12 cellular contexts compared by ENCODE assay signal in genomic region chr11:1890856-1891830, GRCh38. TPM values are rescaled to one million over a fixed set of nuclear protein-coding genes. Genes with fewer than 3 reads are reported as not detected.
DNase-seq lines count a peak whose midpoint lies in the region; TF ChIP-seq lines count a peak whose summit lies in the region.
"Had no signal": no experiment of that assay in that cellular context is flagged by ENCODE, and none has a peak within 500 bp of the region (broad histone marks: within the 10 kb centered on the region; RNA-seq: fewer than 3 reads in every experiment).

No MANE protein-coding gene starts in this region.

- H3K27me3 ChIP-seq in trophoblast cell (ENCODE audit: insufficient read depth, low read length): no peaks in the 10 kb centered on the region

- peaks cover 2% of the 10 kb centered on the region for H3K27me3 Mint-ChIP-seq in chondrocyte (ENCODE audit: low read depth)

- H2BK12ac ChIP-seq in trophoblast cell (ENCODE audit: low read length): no peak overlapping the region

- no peak for TF ChIP-seq CTCF in chondrocyte (IDR thresholded peaks at IDR 0.05)

- DNase-seq in Daoy (ENCODE audit: low read depth) (peak; percentile 26), chondrocyte (ENCODE audit: low spot score) (peak; percentile 83), trophoblast cell (no peak), C1 segment of cervical spinal cord (lab: John Stamatoyannopoulos, UW) (no peak), NCI-H524 (lab: John Stamatoyannopoulos, UW) (no peak), COLO829 (ENCODE audit: low spot score) (no peak)
- no peak for DNase-seq in effector CD4-positive, alpha-beta T cell
- DNase-seq: mesendoderm, NCI-H2081 had no signal

- H2BK5ac ChIP-seq in trophoblast cell (ENCODE audit: low read depth, low read length, poor library complexity): no peak overlapping the region

- H3K36me3 Mint-ChIP-seq in chondrocyte (ENCODE audit: low read depth): peaks cover 2% of the 10 kb centered on the region

- H3K79me1 ChIP-seq in trophoblast cell (ENCODE audit: low read length): no peaks in the 10 kb centered on the region

- H3K27ac ChIP-seq in trophoblast cell (ENCODE audit: low read depth, low read length): no peak overlapping the region

- H4K12ac ChIP-seq in trophoblast cell (ENCODE audit: low read depth, low read length): no peak overlapping the region

- H3K4me3 Mint-ChIP-seq in chondrocyte (ENCODE audit: unreplicated experiment): no peak overlapping the region
- H3K4me3 Mint-ChIP-seq: dendritic cell treated with granulocyte-macrophage colony-stimulating factor and Interleukin-4, amounts not matched to agents 40 ng/mL and 50 ng/mL, for 4 days had no signal

- H2AK5ac ChIP-seq in trophoblast cell (ENCODE audit: low read length): peak overlapping the region; percentile 9

- H3K9me3 ChIP-seq in trophoblast cell (ENCODE audit: insufficient read depth, low read depth, low read length): peaks cover 5% of the 10 kb centered on the region

- no peaks in the 10 kb centered on the region for H3K4me1 Mint-ChIP-seq in chondrocyte (ENCODE audit: low read depth)

- no peak overlapping the region for H3K14ac ChIP-seq in trophoblast cell (ENCODE audit: low read length)

- H3K79me2 ChIP-seq in trophoblast cell (ENCODE audit: control insufficient read depth, insufficient read depth, low read length, poor library complexity): no peaks in the 10 kb centered on the region

- no peak overlapping the region for H4K8ac ChIP-seq in trophoblast cell (ENCODE audit: low read depth, low read length)

- no peak overlapping the region for H3K9ac ChIP-seq in trophoblast cell (ENCODE audit: low read length)

- H3K23ac ChIP-seq in trophoblast cell (ENCODE audit: low read length): no peak overlapping the region

- no peak overlapping the region for H2BK120ac ChIP-seq in trophoblast cell (ENCODE audit: insufficient read depth, low read length, poor library complexity)

- H2AFZ ChIP-seq in trophoblast cell (ENCODE audit: insufficient read depth, low read length, poor library complexity): no peak overlapping the region

- H3K18ac ChIP-seq in trophoblast cell (ENCODE audit: low read length): no peak overlapping the region

- no CpG with 5 or more reads among the region's 34 CpGs for WGBS in trophoblast cell (ENCODE audit: extremely low coverage, insufficient coverage, insufficient read length)

- H3K4me3 ChIP-seq in trophoblast cell (ENCODE audit: low read depth, low read length): no peak overlapping the region

- H3K27ac Mint-ChIP-seq in chondrocyte (ENCODE audit: unreplicated experiment): no peak overlapping the region
- H3K27ac Mint-ChIP-seq: dendritic cell treated with granulocyte-macrophage colony-stimulating factor and Interleukin-4, amounts not matched to agents 40 ng/mL and 50 ng/mL, for 4 days had no signal

- no peak overlapping the region for H4K91ac ChIP-seq in trophoblast cell (ENCODE audit: low read depth, low read length)

- H3K4me1 ChIP-seq in trophoblast cell (ENCODE audit: control insufficient read depth in 1 of 2, insufficient read depth in 2 of 2, low read length in 2 of 2): no peaks in the 10 kb centered on the region

- H3K9me3 Mint-ChIP-seq in chondrocyte (ENCODE audit: low read depth): no peaks in the 10 kb centered on the region
- H3K9me3 Mint-ChIP-seq: dendritic cell treated with granulocyte-macrophage colony-stimulating factor and Interleukin-4, amounts not matched to agents 40 ng/mL and 50 ng/mL, for 4 days had no signal

- H3K4me2 ChIP-seq in trophoblast cell (ENCODE audit: low read length): no peak overlapping the region

- H3K36me3 ChIP-seq in trophoblast cell (ENCODE audit: control insufficient read depth in 1 of 2, insufficient read depth in 2 of 2, low read length in 2 of 2): no peaks in the 10 kb centered on the region

- no peak overlapping the region for H3K4ac ChIP-seq in trophoblast cell (ENCODE audit: low read depth, low read length)

TF ChIP-seq in PFSK-1, 5 proteins besides CTCF, POLR2A, EP300 and RAD21:
- TF ChIP-seq SIN3A (IDR thresholded peaks at IDR 0.05; ENCODE audit: borderline replicate concordance, insufficient read depth, low read length) (no peak), TAF1 (IDR thresholded peaks at IDR 0.05; ENCODE audit: borderline replicate concordance, insufficient read depth, low read length) (no peak), REST (IDR thresholded peaks at IDR 0.05; ENCODE audit: insufficient read depth in 1 of 2, low read depth in 2 of 2, low read length in 2 of 2) (no peak), POLR2AphosphoS5 (IDR thresholded peaks at IDR 0.05; ENCODE audit: low read depth, low read length) (peak; percentile 17; the same call in 1 of the 2 replicates), FOXP2 (optimal IDR thresholded peaks at IDR 0.05; ENCODE audit: borderline replicate concordance, extremely low read depth, extremely low read length, insufficient read depth) (no peak)
TF ChIP-seq in PFSK-1: peak in this region for 1.

RNA-seq across cellular contexts. Expression of gene PRR33, which starts 0.6 kb away (rescaled TPM):
- total RNA-seq in Daoy (2014; rRNA removed; shearing (Covaris generic)): not detected in 2 replicates
- polyA plus RNA-seq in PFSK-1 (2012; ENCODE audit: insufficient read length, low read depth): 1.3 TPM
- total RNA-seq in chondrocyte: not detected in 3 replicates
- polyA plus RNA-seq in trophoblast cell (2013): not detected in 2 replicates
- total RNA-seq: OCI-LY7 had no signal

RNA-seq across cellular contexts. Expression of gene TNNT3, which starts 28.4 kb away (rescaled TPM):
- total RNA-seq in Daoy (2014; rRNA removed; shearing (Covaris generic)): not detected in 2 replicates
- polyA plus RNA-seq in PFSK-1 (2012; ENCODE audit: insufficient read length, low read depth): not detected
- total RNA-seq in chondrocyte: 0.51 to 1.3 TPM in 2 of 3 replicates, not detected in the other
- 4.2 and 4.5 TPM in 2 replicates for polyA plus RNA-seq in trophoblast cell (2013)

RNA-seq across cellular contexts. Expression of gene LSP1, which starts 38.3 kb away (rescaled TPM):
- 3.8 and 6.5 TPM in 2 replicates for total RNA-seq in Daoy (2014; rRNA removed; shearing (Covaris generic))
- 50.1 TPM for polyA plus RNA-seq in PFSK-1 (2012; ENCODE audit: insufficient read length, low read depth)
- 7.2 to 27.5 TPM (median 7.4 TPM) in 3 replicates for total RNA-seq in chondrocyte
- polyA plus RNA-seq in trophoblast cell (2013): 0.67 and 0.68 TPM in 2 replicates

RNA-seq across cellular contexts. Expression of gene TNNI2, which starts 52.4 kb away (rescaled TPM):
- total RNA-seq in Daoy (2014; rRNA removed; shearing (Covaris generic)): not detected in 2 replicates
- 1.8 TPM for polyA plus RNA-seq in PFSK-1 (2012; ENCODE audit: insufficient read length, low read depth)
- total RNA-seq in chondrocyte: 1.3 to 3.2 TPM (median 1.4 TPM) in 3 replicates
- 1.1 and 1.7 TPM in 2 replicates for polyA plus RNA-seq in trophoblast cell (2013)

RNA-seq across cellular contexts. Expression of gene MRPL23, which starts 56.0 kb away (rescaled TPM):
- total RNA-seq in Daoy (2014; rRNA removed; shearing (Covaris generic)): 165 and 168 TPM in 2 replicates
- 246 TPM for polyA plus RNA-seq in PFSK-1 (2012; ENCODE audit: insufficient read length, low read depth)
- 22.8 to 33.0 TPM (median 29.8 TPM) in 3 replicates for total RNA-seq in chondrocyte
- 99.0 and 101 TPM in 2 replicates for polyA plus RNA-seq in trophoblast cell (2013)

Comparison
In these comparisons a context has a peak if more than half of its experiments do, and no peak if none do; other contexts are left out.
1. DNase-seq: peak in Daoy (single experiment) and chondrocyte (single experiment); none in trophoblast cell (0 of 2), C1 segment of cervical spinal cord (0 of 14), NCI-H524 (0 of 2), effector CD4-positive, alpha-beta T cell (single experiment) and COLO829 (single experiment).